18 cellular contexts compared by ENCODE assay signal in genomic region chr13:48297131-48297786, GRCh38.
"Had no signal": no experiment of that assay in that cellular context is flagged by ENCODE, and none has a peak within 500 bp of the region (broad histone marks: within the 10 kb centered on the region; RNA-seq: fewer than 3 reads in every experiment).

No MANE protein-coding gene starts in this region.

- H3K4me3 ChIP-seq: coronary artery, left ventricle myocardium inferior, lower lobe of right lung, skin epidermis, suprapubic skin, tibial artery had no signal

- H3K27me3 ChIP-seq: foreskin keratinocyte, suprapubic skin, tibial artery had no signal

- H3K27ac ChIP-seq: coronary artery, foreskin keratinocyte, left ventricle myocardium inferior, lower lobe of right lung, skin epidermis, suprapubic skin, tibial artery had no signal

- H3K4me1 ChIP-seq: foreskin keratinocyte, lower lobe of right lung, suprapubic skin, tibial artery had no signal

- H3K9me3 ChIP-seq: left ventricle myocardium inferior, lower lobe of right lung, suprapubic skin, tibial artery had no signal

- DNase-seq: effector CD4-positive, alpha-beta T cell; endodermal cell; foreskin keratinocyte; immature natural killer cell; kidney; left cardiac atrium; left ventricle myocardium inferior; lower lobe of right lung; natural killer cell; posterior cingulate gyrus; stimulated activated CD4-positive, alpha-beta T cell treated with anti-CD3 and anti-CD28 coated beads, Interleukin-12 subunit alpha, Interleukin-12 subunit beta, amount 100 ng/mL, for 4 hours; stimulated activated naive CD8-positive, alpha-beta T cell treated with anti-CD3 and anti-CD28 coated beads, Interleukin-15, Interleukin-2, amounts not matched to agents 100 U/mL and 50 U/mL, for 24 hours; tibial artery had no signal

- FAIRE-seq: endothelial cell of umbilical vein, kidney had no signal

- ATAC-seq: foreskin keratinocyte; left cardiac atrium; lower lobe of right lung; natural killer cell; sciatic nerve; stimulated activated naive CD8-positive, alpha-beta T cell treated with anti-CD3 and anti-CD28 coated beads, Interleukin-15, Interleukin-2, amounts not matched to agents 100 U/mL and 50 U/mL, for 24 hours had no signal

- H3K36me3 ChIP-seq: left ventricle myocardium inferior, lower lobe of right lung, suprapubic skin, tibial artery had no signal
